22 cellular contexts compared by ENCODE assay signal in genomic region chrY:16959071-16959470, GRCh38.
DNase-seq lines count a peak whose midpoint lies in the region; ATAC-seq, FAIRE-seq and TF ChIP-seq lines count a peak whose summit lies in the region.
"Had no signal": no experiment of that assay in that cellular context is flagged by ENCODE, and none has a peak within 500 bp of the region (broad histone marks: within the 10 kb centered on the region; RNA-seq: fewer than 3 reads in every experiment).

No MANE protein-coding gene starts in this region.

- no peaks in the 10 kb centered on the region for H3K23me2 ChIP-seq in H1 (ENCODE audit: low read depth, low read length)

- H3K9me3 Mint-ChIP-seq in GM23338, result peaks cover 36% of the 10 kb centered on the region
- peaks cover 1% of the 10 kb centered on the region for H3K9me3 Mint-ChIP-seq in activated CD4-positive, alpha-beta T cell treated with anti-CD3 and anti-CD28 coated beads for 36 hours (ENCODE audit: low read depth)

- H3K36me3 ChIP-seq in GM23338 (ENCODE audit: insufficient read depth) (no peaks in the 10 kb centered on the region), OCI-LY3 (replicated peaks; ENCODE audit: low read depth, low read length) (no peaks in the 10 kb centered on the region), H1 (ENCODE audit: control insufficient read depth in 2 of 4, insufficient read depth in 4 of 4, low read length in 3 of 4) (no peaks in the 10 kb centered on the region; a peak in 1 of 8 replicates), mesendoderm (ENCODE audit: control insufficient read depth, insufficient read depth, low read length) (no peaks in the 10 kb centered on the region)
- H3K36me3 ChIP-seq: BLaER1 treated with 17β-estradiol and CSF1 and Interleukin-3, amounts not matched to agents 10 nM and 100 nM had no signal

- no peak overlapping the region for H2BK12ac ChIP-seq in H1 (ENCODE audit: low read depth, low read length)

- CTCF ChIA-PET in H1 (lab: Charles Lee; ENCODE audit: partially characterized antibody), result interaction anchor here (1.0 to 1.6 kb wide), 4 partner anchors 9 to 147 kb away, joined by 3 to 6 read pairs (median 4); no protein-coding TSS in a partner anchor
- CTCF ChIA-PET in activated CD4-positive, alpha-beta T cell treated with anti-CD3 and anti-CD28 coated beads for 36 hours (lab: Charles Lee), result no interaction called here

- H3K4me2 ChIP-seq in GM23338 (no peak overlapping the region), OCI-LY3 (ENCODE audit: low read length) (no peak overlapping the region), H1 (ENCODE audit: insufficient read depth in 1 of 2, low read depth in 2 of 2, low read length in 2 of 2) (no peak overlapping the region), mesendoderm (ENCODE audit: low read length) (no peak overlapping the region)
- H3K4me2 ChIP-seq: BLaER1 treated with 17β-estradiol and CSF1 and Interleukin-3, amounts not matched to agents 10 nM and 100 nM had no signal

- no peak overlapping the region for H3K9ac ChIP-seq in OCI-LY3 (ENCODE audit: low read length)
- no peak overlapping the region for H3K9ac ChIP-seq in H1 (replicated peaks in 1 of 4; ENCODE audit: extremely low read depth in 1 of 4, low read depth in 3 of 4, low read length in 3 of 4)
- no peak overlapping the region for H3K9ac ChIP-seq in mesendoderm (ENCODE audit: low read length)
- H3K9ac ChIP-seq: BLaER1 treated with 17β-estradiol and CSF1 and Interleukin-3, amounts not matched to agents 10 nM and 100 nM; GM23248 had no signal

- peak; percentile 21 for DNase-seq in GM23338 (ENCODE audit: low spot score)
- DNase-seq in H1 (ENCODE audit: low read depth in 1 of 2, low spot score in 2 of 2), result peak in 1 of 2 experiments; percentile 50
- DNase-seq in mesendoderm, result peak; percentile 34
- DNase-seq in SIG-M5 (lab: John Stamatoyannopoulos, UW), result no peak
- DNase-seq in frontal cortex (ENCODE audit: low spot score in 2 of 2), result no peak
- DNase-seq in activated CD4-positive, alpha-beta T cell treated with anti-CD3 and anti-CD28 coated beads for 36 hours, result no peak
- DNase-seq: Calu3; CD8-positive, alpha-beta T cell; GM23248; IMR-90; Karpas-422; MM.1S; NCI-H1092; NCI-H1436 treated with DMSO at 0.1 percent for 48 hours; NCI-H2029; NCI-H446 treated with DMSO at 0.1 percent for 48 hours; SHP77 treated with DMSO at 0.1 percent for 48 hours had no signal

- no peak overlapping the region for H3K4me3 ChIP-seq in GM23338
- no peak overlapping the region for H3K4me3 ChIP-seq in OCI-LY3 (ENCODE audit: low read length)
- no peak overlapping the region for H3K4me3 ChIP-seq in H1 (ENCODE audit: extremely low read depth in 1 of 4, insufficient read depth in 2 of 4, low read depth in 3 of 4, low read length in 4 of 4)
- H3K4me3 ChIP-seq in mesendoderm (ENCODE audit: low read length), result no peak overlapping the region
- H3K4me3 ChIP-seq: BLaER1 treated with 17β-estradiol and CSF1 and Interleukin-3, amounts not matched to agents 10 nM and 100 nM; GM23248 had no signal

- H4K8ac ChIP-seq in H1 (ENCODE audit: extremely low read depth, insufficient read depth, low read length), result no peak overlapping the region
- H4K8ac ChIP-seq in mesendoderm (ENCODE audit: low read depth, low read length), result no peak overlapping the region

- H3K9me2 ChIP-seq in GM23338 (ENCODE audit: insufficient read depth), result no peaks in the 10 kb centered on the region

- peaks cover 22% of the 10 kb centered on the region; the same call in 2 of the 3 replicates for H3K36me3 Mint-ChIP-seq in GM23338 (ENCODE audit: low read depth)
- H3K36me3 Mint-ChIP-seq in activated CD4-positive, alpha-beta T cell treated with anti-CD3 and anti-CD28 coated beads for 36 hours (ENCODE audit: low read depth), result no peaks in the 10 kb centered on the region
- H3K36me3 Mint-ChIP-seq: CD8-positive, alpha-beta T cell had no signal

- H2BK15ac ChIP-seq in H1 (ENCODE audit: low read length), result no peak overlapping the region
- no peak overlapping the region for H2BK15ac ChIP-seq in mesendoderm (replicated peaks; ENCODE audit: low read depth)

- TF ChIP-seq POLR2A in H1 (IDR thresholded peaks at IDR 0.05; ENCODE audit: control extremely low read depth in 1 of 2, low read depth in 2 of 2, low read length in 2 of 2), result no peak

- no peaks in the 10 kb centered on the region for H3K79me2 ChIP-seq in GM23338 (replicated peaks; ENCODE audit: insufficient read depth)
- H3K79me2 ChIP-seq in OCI-LY3 (ENCODE audit: low read length), result no peaks in the 10 kb centered on the region
- H3K79me2 ChIP-seq in H1 (ENCODE audit: control insufficient read depth in 1 of 2, insufficient read depth in 2 of 2, low read length in 2 of 2), result no peaks in the 10 kb centered on the region
- H3K79me2 ChIP-seq in mesendoderm (ENCODE audit: control insufficient read depth, insufficient read depth, low read length), result no peaks in the 10 kb centered on the region

- H3K56ac ChIP-seq in H1 (replicated peaks; ENCODE audit: insufficient read length, low read depth, low read length) (no peak overlapping the region), mesendoderm (ENCODE audit: low read length) (no peak overlapping the region)

- H3K79me1 ChIP-seq in H1 (ENCODE audit: low read depth, low read length) (no peaks in the 10 kb centered on the region), mesendoderm (ENCODE audit: low read length) (no peaks in the 10 kb centered on the region)

- TF ChIP-seq EP300 in H1 (IDR thresholded peaks at IDR 0.05; ENCODE audit: borderline replicate concordance in 1 of 2, low read depth in 2 of 2, low read length in 2 of 2), result no peak

- TF ChIP-seq CTCF in GM23338 (conservative IDR thresholded peaks at IDR 0.05; ENCODE audit: low read depth in 2 of 2) (peak; percentile 32 to 47), OCI-LY3 (IDR thresholded peaks at IDR 0.05; ENCODE audit: low read depth, low read length) (peak; percentile 22), H1 (IDR thresholded peaks at IDR 0.05; ENCODE audit: control extremely low read depth in 1 of 3, insufficient read depth in 1 of 3, low read depth in 1 of 3, low read length in 3 of 3) (peak; percentile 27 to 46 (median 38))

- intact Hi-C loops in activated CD4-positive, alpha-beta T cell treated with anti-CD3 and anti-CD28 coated beads for 36 hours (cut with DNase I, micrococcal nuclease), result no loop called here

- H4K20me1 ChIP-seq in GM23338 (replicated peaks; ENCODE audit: insufficient read depth) (no peaks in the 10 kb centered on the region), OCI-LY3 (ENCODE audit: insufficient read depth, low read length) (no peaks in the 10 kb centered on the region), H1 (replicated peaks in 1 of 2; ENCODE audit: control insufficient read depth in 1 of 2, insufficient read depth in 2 of 2, low read length in 2 of 2) (no peaks in the 10 kb centered on the region)
- H4K20me1 ChIP-seq: BLaER1 treated with 17β-estradiol and CSF1 and Interleukin-3, amounts not matched to agents 10 nM and 100 nM had no signal

- no peak overlapping the region for H3K14ac ChIP-seq in H1 (ENCODE audit: insufficient read length)

- H2BK20ac ChIP-seq in H1 (ENCODE audit: low read length), result no peak overlapping the region

- H3K4me3 Mint-ChIP-seq in GM23338, result no peak overlapping the region
- no peak overlapping the region for H3K4me3 Mint-ChIP-seq in activated CD4-positive, alpha-beta T cell treated with anti-CD3 and anti-CD28 coated beads for 36 hours
- H3K4me3 Mint-ChIP-seq: CD8-positive, alpha-beta T cell had no signal

- WGBS in H1 (ENCODE audit: extremely low coverage in 1 of 2, insufficient coverage in 1 of 2, insufficient read length in 1 of 2, insufficient replicate concordance in 2 of 2, low coverage in 1 of 2, low lambda C conversion rate in 2 of 2, missing lambda C conversion rate in 1 of 2), 2 experiments, result 100% methylated on average over 3 of the region's 6 CpGs; no CpG with 5 or more reads in 1 of the 2 experiments
- whole genome bisulfite sequencing in mesendoderm (ENCODE audit: extremely low coverage, insufficient coverage, low lambda C conversion rate), result no CpG with 5 or more reads among the region's 6 CpGs

- H3K27me3 ChIP-seq in GM23338 (ENCODE audit: insufficient read depth) (no peaks in the 10 kb centered on the region), OCI-LY3 (ENCODE audit: low read depth, low read length) (no peaks in the 10 kb centered on the region), H1 (replicated peaks in 1 of 4; ENCODE audit: control insufficient read depth in 3 of 4, extremely low read depth in 1 of 4, insufficient read depth in 3 of 4, low read length in 3 of 4) (no peaks in the 10 kb centered on the region), mesendoderm (ENCODE audit: insufficient read depth, low read length, poor library complexity) (no peaks in the 10 kb centered on the region)
- H3K27me3 ChIP-seq: BLaER1 treated with 17β-estradiol and CSF1 and Interleukin-3, amounts not matched to agents 10 nM and 100 nM had no signal

- TF ChIP-seq RAD21 in H1 (IDR thresholded peaks at IDR 0.05 in 1 of 2, conservative IDR thresholded peaks at IDR 0.05 in 1 of 2; ENCODE audit: low read depth in 2 of 2, low read length in 2 of 2), result peak; percentile 58 to 68

- H3K23ac ChIP-seq in H1 (ENCODE audit: insufficient read length) (no peak overlapping the region), mesendoderm (ENCODE audit: low read length) (no peak overlapping the region)

- H3K27ac ChIP-seq in GM23338 (ENCODE audit: low read depth) (no peak overlapping the region), OCI-LY3 (ENCODE audit: low read length) (no peak overlapping the region), H1 (ENCODE audit: low read depth, low read length) (no peak overlapping the region), mesendoderm (ENCODE audit: low read depth, low read length) (no peak overlapping the region)
- H3K27ac ChIP-seq: BLaER1 treated with 17β-estradiol and CSF1 and Interleukin-3, amounts not matched to agents 10 nM and 100 nM; GM23248; HL-60 had no signal

- H2AFZ ChIP-seq in GM23338 (no peak overlapping the region), OCI-LY3 (ENCODE audit: low read depth, low read length) (no peak overlapping the region), H1 (ENCODE audit: low read length) (no peak overlapping the region)
- H2AFZ ChIP-seq: GM23248 had no signal

- no peak overlapping the region for H4K91ac ChIP-seq in H1 (replicated peaks; ENCODE audit: insufficient read length, low read length)

- POLR2A ChIA-PET in H1 (lab: Charles Lee; ENCODE audit: partially characterized antibody), result no interaction called here
- POLR2A ChIA-PET in activated CD4-positive, alpha-beta T cell treated with anti-CD3 and anti-CD28 coated beads for 36 hours (lab: Charles Lee), result no interaction called here

- H3K4ac ChIP-seq in H1 (replicated peaks; ENCODE audit: insufficient read length, low read depth, low read length) (no peak overlapping the region), mesendoderm (ENCODE audit: low read depth, low read length) (no peak overlapping the region)

- H3K9me3 ChIP-seq in OCI-LY3 (ENCODE audit: insufficient read depth, low read length) (no peaks in the 10 kb centered on the region), H1 (ENCODE audit: insufficient read depth in 2 of 2, low read depth in 1 of 2, low read length in 1 of 2) (peaks cover 8% of the 10 kb centered on the region in 2 experiments; a peak in 3 of 4 replicates)
- H3K9me3 ChIP-seq: BLaER1 treated with 17β-estradiol and CSF1 and Interleukin-3, amounts not matched to agents 10 nM and 100 nM had no signal

- FAIRE-seq in H1 (lab: Jason Lieb, UNC) (no peak), frontal cortex (lab: Jason Lieb, UNC) (no peak)
- FAIRE-seq: HTR-8/SVneo had no signal

- no peaks in the 10 kb centered on the region for H3K4me1 Mint-ChIP-seq in GM23338
- no peaks in the 10 kb centered on the region for H3K4me1 Mint-ChIP-seq in activated CD4-positive, alpha-beta T cell treated with anti-CD3 and anti-CD28 coated beads for 36 hours

- no peak overlapping the region for H3K27ac Mint-ChIP-seq in GM23338
- no peak overlapping the region for H3K27ac Mint-ChIP-seq in activated CD4-positive, alpha-beta T cell treated with anti-CD3 and anti-CD28 coated beads for 36 hours
- H3K27ac Mint-ChIP-seq: CD8-positive, alpha-beta T cell had no signal

- H2AK5ac ChIP-seq in H1 (ENCODE audit: low read depth, low read length), result no peak overlapping the region
- no peak overlapping the region for H2AK5ac ChIP-seq in mesendoderm (ENCODE audit: low read length)

- no peak for ATAC-seq in GM23338
- no peak for ATAC-seq in activated CD4-positive, alpha-beta T cell treated with anti-CD3 and anti-CD28 coated beads for 36 hours
- ATAC-seq: CD8-positive, alpha-beta T cell; HCT116 had no signal

- H2BK120ac ChIP-seq in H1 (replicated peaks; ENCODE audit: low read depth, low read length) (no peak overlapping the region), mesendoderm (ENCODE audit: low read depth, low read length) (no peak overlapping the region)

- H3K4me1 ChIP-seq in GM23338 (ENCODE audit: insufficient read depth) (no peaks in the 10 kb centered on the region), OCI-LY3 (ENCODE audit: low read length) (no peaks in the 10 kb centered on the region), H1 (replicated peaks in 1 of 4; ENCODE audit: control insufficient read depth in 3 of 4, insufficient read depth in 4 of 4, low read length in 3 of 4) (no peaks in the 10 kb centered on the region), mesendoderm (ENCODE audit: control insufficient read depth, low read depth, low read length) (no peaks in the 10 kb centered on the region)
- H3K4me1 ChIP-seq: BLaER1 treated with 17β-estradiol and CSF1 and Interleukin-3, amounts not matched to agents 10 nM and 100 nM had no signal

- H3F3A ChIP-seq in GM23338 (replicated peaks; ENCODE audit: low read depth), result no peaks in the 10 kb centered on the region

- H2BK5ac ChIP-seq in H1 (ENCODE audit: low read depth, low read length), result no peak overlapping the region
- no peak overlapping the region for H2BK5ac ChIP-seq in mesendoderm (ENCODE audit: low read length)

- H3K18ac ChIP-seq in H1 (ENCODE audit: extremely low read depth, low read length), result no peak overlapping the region
- H3K18ac ChIP-seq in mesendoderm (ENCODE audit: low read length), result no peak overlapping the region

- H4K5ac ChIP-seq in H1 (ENCODE audit: insufficient read length, low read depth, low read length), result no peak overlapping the region
- no peak overlapping the region for H4K5ac ChIP-seq in mesendoderm (ENCODE audit: low read length)

- H3K27me3 Mint-ChIP-seq in GM23338 (ENCODE audit: insufficient read depth, low read depth, poor library complexity), result no peaks in the 10 kb centered on the region
- H3K27me3 Mint-ChIP-seq in activated CD4-positive, alpha-beta T cell treated with anti-CD3 and anti-CD28 coated beads for 36 hours, result no peaks in the 10 kb centered on the region

Comparison
In these comparisons a context has a peak if more than half of its experiments do, and no peak if none do; other contexts are left out.
1. DNase-seq: peak in GM23338 (single experiment) and mesendoderm (single experiment); none in SIG-M5 (single experiment), frontal cortex (0 of 2) and activated CD4-positive, alpha-beta T cell treated with anti-CD3 and anti-CD28 coated beads for 36 hours (single experiment).
2. Peak in every context shown above with its lines, with median percentiles within 50 percentile points of each other: CTCF ChIP-seq.